In the genomic region with DNA sequence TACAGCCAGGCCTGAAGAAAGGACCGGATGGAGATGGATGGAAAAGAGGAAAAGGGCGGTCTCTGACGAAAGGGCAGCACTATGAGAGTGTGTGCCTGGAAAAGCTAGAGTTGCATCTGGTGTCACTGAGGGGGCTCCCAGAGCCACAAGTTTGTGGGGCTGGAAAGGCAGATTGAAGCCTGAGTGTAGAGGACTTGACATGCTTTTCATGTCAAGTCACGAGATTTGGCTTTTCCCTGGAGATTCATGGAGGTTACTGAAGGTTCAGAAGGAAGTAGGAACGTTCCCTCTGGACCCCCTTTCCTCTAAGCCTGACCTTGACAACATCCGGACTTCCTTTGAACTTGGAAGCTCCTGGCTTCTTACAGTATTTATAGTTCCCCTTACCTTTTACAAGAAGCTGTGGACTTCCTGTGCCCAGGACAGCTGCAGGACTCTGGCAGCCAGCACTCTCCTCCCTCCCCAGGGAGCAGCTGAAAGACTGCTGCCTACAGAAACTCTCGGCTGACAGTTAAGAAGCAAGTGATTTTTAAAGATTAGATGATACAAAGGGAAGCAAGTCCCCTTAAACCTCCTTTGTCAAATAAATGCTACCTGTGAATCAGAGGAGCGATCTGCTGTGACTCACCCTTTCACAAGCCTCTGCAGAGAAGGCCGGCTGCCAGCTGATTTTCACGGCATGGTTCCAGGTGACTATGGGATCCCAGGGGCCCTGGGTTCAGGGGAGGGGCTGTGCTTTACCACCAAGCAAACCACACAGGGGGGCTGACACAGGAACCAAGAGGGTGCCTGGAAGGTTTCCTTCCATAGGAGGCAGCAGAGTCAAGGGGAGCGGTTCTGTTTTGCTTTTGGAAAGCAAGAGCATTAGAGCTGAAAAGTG, we compare ENCODE assay signal across 8 cellular contexts.
DNase-seq lines count a peak whose midpoint lies in the region; ATAC-seq and TF ChIP-seq lines count a peak whose summit lies in the region.

No MANE protein-coding gene starts in this region.

- H3K36me3 ChIP-seq in Peyer's patch (no peaks in the 10 kb centered on the region), body of pancreas (replicated peaks in 1 of 2; ENCODE audit: insufficient read depth in 1 of 2, low read depth in 2 of 2) (no peaks in the 10 kb centered on the region)

- peak; percentile 53 for ATAC-seq in HG02642 (IDR thresholded peaks at IDR 0.05; ENCODE audit: poor library complexity, unreplicated experiment)
- ATAC-seq in body of pancreas = peak; percentile 64

- no peak overlapping the region for H3K4me3 ChIP-seq in Peyer's patch
- H3K4me3 ChIP-seq in body of pancreas = no peak overlapping the region

- 29 to 39% methylated on average over 11 of the region's 11 CpGs for WGBS in body of pancreas, 2 donors

- H3K27me3 ChIP-seq in Peyer's patch (no peaks in the 10 kb centered on the region), body of pancreas (no peaks in the 10 kb centered on the region)

- intact Hi-C loops in body of pancreas (cut with DNase I) = no loop called here

- H3K4me1 ChIP-seq in Peyer's patch (peaks cover 0 to 17% (median 0%) of the 10 kb centered on the region in 4 donors), body of pancreas (peaks cover 12% of the 10 kb centered on the region)

- no peak for TF ChIP-seq POLR2A in Peyer's patch (IDR thresholded peaks at IDR 0.05)
- TF ChIP-seq POLR2A in body of pancreas (IDR thresholded peaks at IDR 0.05) = no peak

- peak in 4 of 6 experiments; percentile 21 to 47 (median 30) for TF ChIP-seq CTCF in Peyer's patch (IDR thresholded peaks at IDR 0.05)
- peak; percentile 9 to 57 (median 41) for TF ChIP-seq CTCF in body of pancreas (IDR thresholded peaks at IDR 0.05)

- DNase-seq in EH (ENCODE audit: low read depth) (peak; percentile 37), Peyer's patch (peak in 2 of 3 donors; percentile 57 to 61), body of pancreas (peak; percentile 51 to 73 (median 62)), lung microvascular endothelial cell (ENCODE audit: low read depth in 2 of 2) (peak; percentile 46 to 92), NCI-H2029 (lab: John Stamatoyannopoulos, UW) (no peak), GOT3 (lab: John Stamatoyannopoulos, UW) (no peak)
- DNase-seq in stimulated activated CD8-positive, alpha-beta memory T cell treated with anti-CD3 and anti-CD28 coated beads, Interleukin-7, amount 100 ng/mL, for 24 hours (ENCODE audit: low read depth) = peak; percentile 22

- H3K27ac ChIP-seq in Peyer's patch (peak overlapping the region in 1 of 4 donors; percentile 3), body of pancreas (peak overlapping the region in 2 of 4 donors; percentile 2 to 6)

- H3K9me3 ChIP-seq in Peyer's patch = no peaks in the 10 kb centered on the region
- no peaks in the 10 kb centered on the region for H3K9me3 ChIP-seq in body of pancreas

Comparison
In these comparisons a context has a peak if more than half of its experiments do, and no peak if none do; other contexts are left out.
1. DNase-seq: peak in EH (single experiment), Peyer's patch (2 of 3), body of pancreas (4 of 4), lung microvascular endothelial cell (2 of 2) and stimulated activated CD8-positive, alpha-beta memory T cell treated with anti-CD3 and anti-CD28 coated beads, Interleukin-7, amount 100 ng/mL, for 24 hours (single experiment); none in NCI-H2029 (single experiment) and GOT3 (single experiment).